Comparison of ENCODE assay signal across 1 cellular context in the genomic region with DNA sequence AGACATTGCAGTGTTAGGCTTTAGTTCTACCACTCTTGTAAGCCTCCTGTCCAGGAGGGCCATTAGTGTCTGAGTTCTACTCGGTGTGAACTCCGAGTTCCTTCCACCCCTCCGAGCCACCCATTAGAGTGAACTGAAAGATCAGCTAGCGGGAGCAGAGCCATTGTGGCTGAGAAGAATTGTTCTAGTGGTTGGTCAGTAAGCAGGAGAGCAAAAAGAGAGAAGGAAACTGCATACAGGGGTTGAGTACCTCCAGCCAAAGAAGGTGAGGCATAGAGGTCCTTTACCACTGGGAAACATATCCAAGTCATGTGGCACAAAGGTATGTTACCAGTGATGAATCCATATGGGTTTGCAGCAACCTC.
TF ChIP-seq lines count a peak whose summit lies in the region.

No MANE protein-coding gene starts in this region.

TF ChIP-seq in K562, 482 proteins besides CTCF, POLR2A, EP300 and RAD21 (continues in another document):
- TF ChIP-seq, protein P1, sequence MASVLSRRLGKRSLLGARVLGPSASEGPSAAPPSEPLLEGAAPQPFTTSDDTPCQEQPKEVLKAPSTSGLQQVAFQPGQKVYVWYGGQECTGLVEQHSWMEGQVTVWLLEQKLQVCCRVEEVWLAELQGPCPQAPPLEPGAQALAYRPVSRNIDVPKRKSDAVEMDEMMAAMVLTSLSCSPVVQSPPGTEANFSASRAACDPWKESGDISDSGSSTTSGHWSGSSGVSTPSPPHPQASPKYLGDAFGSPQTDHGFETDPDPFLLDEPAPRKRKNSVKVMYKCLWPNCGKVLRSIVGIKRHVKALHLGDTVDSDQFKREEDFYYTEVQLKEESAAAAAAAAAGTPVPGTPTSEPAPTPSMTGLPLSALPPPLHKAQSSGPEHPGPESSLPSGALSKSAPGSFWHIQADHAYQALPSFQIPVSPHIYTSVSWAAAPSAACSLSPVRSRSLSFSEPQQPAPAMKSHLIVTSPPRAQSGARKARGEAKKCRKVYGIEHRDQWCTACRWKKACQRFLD (CRISPR knock-in tag; IDR thresholded peaks at IDR 0.05), result 0 out of 2 replicates have a peak, but pooled peaks have one; percentile 61
- TF ChIP-seq PRMT5 (CRISPR knock-in tag; IDR thresholded peaks at IDR 0.05) (no peak), ZNF584 (CRISPR knock-in tag; IDR thresholded peaks at IDR 0.05; ENCODE audit: low read depth) (0 out of 2 replicates have a peak, but pooled peaks have one; percentile 0), CBFA2T2 (conservative IDR thresholded peaks at IDR 0.05) (no peak), NCOA1 (IDR thresholded peaks at IDR 0.05; ENCODE audit: low read depth) (no peak), ARID2 (IDR thresholded peaks at IDR 0.05) (no peak), ZNF644 (tag; IDR thresholded peaks at IDR 0.05; ENCODE audit: low read depth) (no peak; the same call in 1 of the 2 replicates), PTRF (tag; IDR thresholded peaks at IDR 0.05) (peak; percentile 51; the same call in 1 of the 2 replicates), ILK (tag; IDR thresholded peaks at IDR 0.05; ENCODE audit: borderline replicate concordance, low read depth) (no peak), POLR2AphosphoS5 (IDR thresholded peaks at IDR 0.05; ENCODE audit: control insufficient read depth, insufficient read depth, low read depth, low read length) (no peak), NR2C1 (IDR thresholded peaks at IDR 0.05) (no peak), NR2C1 (tag; IDR thresholded peaks at IDR 0.05) (peak; percentile 48; the same call in 1 of the 2 replicates)
- TF ChIP-seq, protein P2, sequence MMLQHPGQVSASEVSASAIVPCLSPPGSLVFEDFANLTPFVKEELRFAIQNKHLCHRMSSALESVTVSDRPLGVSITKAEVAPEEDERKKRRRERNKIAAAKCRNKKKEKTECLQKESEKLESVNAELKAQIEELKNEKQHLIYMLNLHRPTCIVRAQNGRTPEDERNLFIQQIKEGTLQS (IDR thresholded peaks at IDR 0.05), result no peak
- TF ChIP-seq, protein P2 (CRISPR knock-in tag; conservative IDR thresholded peaks at IDR 0.05), result no peak
- TF ChIP-seq, protein P3, sequence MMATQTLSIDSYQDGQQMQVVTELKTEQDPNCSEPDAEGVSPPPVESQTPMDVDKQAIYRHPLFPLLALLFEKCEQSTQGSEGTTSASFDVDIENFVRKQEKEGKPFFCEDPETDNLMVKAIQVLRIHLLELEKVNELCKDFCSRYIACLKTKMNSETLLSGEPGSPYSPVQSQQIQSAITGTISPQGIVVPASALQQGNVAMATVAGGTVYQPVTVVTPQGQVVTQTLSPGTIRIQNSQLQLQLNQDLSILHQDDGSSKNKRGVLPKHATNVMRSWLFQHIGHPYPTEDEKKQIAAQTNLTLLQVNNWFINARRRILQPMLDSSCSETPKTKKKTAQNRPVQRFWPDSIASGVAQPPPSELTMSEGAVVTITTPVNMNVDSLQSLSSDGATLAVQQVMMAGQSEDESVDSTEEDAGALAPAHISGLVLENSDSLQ (IDR thresholded peaks at IDR 0.05), result no peak
- TF ChIP-seq, protein P4, sequence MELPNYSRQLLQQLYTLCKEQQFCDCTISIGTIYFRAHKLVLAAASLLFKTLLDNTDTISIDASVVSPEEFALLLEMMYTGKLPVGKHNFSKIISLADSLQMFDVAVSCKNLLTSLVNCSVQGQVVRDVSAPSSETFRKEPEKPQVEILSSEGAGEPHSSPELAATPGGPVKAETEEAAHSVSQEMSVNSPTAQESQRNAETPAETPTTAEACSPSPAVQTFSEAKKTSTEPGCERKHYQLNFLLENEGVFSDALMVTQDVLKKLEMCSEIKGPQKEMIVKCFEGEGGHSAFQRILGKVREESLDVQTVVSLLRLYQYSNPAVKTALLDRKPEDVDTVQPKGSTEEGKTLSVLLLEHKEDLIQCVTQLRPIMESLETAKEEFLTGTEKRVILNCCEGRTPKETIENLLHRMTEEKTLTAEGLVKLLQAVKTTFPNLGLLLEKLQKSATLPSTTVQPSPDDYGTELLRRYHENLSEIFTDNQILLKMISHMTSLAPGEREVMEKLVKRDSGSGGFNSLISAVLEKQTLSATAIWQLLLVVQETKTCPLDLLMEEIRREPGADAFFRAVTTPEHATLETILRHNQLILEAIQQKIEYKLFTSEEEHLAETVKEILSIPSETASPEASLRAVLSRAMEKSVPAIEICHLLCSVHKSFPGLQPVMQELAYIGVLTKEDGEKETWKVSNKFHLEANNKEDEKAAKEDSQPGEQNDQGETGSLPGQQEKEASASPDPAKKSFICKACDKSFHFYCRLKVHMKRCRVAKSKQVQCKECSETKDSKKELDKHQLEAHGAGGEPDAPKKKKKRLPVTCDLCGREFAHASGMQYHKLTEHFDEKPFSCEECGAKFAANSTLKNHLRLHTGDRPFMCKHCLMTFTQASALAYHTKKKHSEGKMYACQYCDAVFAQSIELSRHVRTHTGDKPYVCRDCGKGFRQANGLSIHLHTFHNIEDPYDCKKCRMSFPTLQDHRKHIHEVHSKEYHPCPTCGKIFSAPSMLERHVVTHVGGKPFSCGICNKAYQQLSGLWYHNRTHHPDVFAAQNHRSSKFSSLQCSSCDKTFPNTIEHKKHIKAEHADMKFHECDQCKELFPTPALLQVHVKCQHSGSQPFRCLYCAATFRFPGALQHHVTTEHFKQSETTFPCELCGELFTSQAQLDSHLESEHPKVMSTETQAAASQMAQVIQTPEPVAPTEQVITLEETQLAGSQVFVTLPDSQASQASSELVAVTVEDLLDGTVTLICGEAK (IDR thresholded peaks at IDR 0.05), result no peak
- TF ChIP-seq, protein P4 (CRISPR knock-in tag; IDR thresholded peaks at IDR 0.05), result no peak
- TF ChIP-seq, protein P5, sequence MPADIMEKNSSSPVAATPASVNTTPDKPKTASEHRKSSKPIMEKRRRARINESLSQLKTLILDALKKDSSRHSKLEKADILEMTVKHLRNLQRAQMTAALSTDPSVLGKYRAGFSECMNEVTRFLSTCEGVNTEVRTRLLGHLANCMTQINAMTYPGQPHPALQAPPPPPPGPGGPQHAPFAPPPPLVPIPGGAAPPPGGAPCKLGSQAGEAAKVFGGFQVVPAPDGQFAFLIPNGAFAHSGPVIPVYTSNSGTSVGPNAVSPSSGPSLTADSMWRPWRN (IDR thresholded peaks at IDR 0.05; ENCODE audit: low read depth), result no peak
- TF ChIP-seq, protein P6, sequence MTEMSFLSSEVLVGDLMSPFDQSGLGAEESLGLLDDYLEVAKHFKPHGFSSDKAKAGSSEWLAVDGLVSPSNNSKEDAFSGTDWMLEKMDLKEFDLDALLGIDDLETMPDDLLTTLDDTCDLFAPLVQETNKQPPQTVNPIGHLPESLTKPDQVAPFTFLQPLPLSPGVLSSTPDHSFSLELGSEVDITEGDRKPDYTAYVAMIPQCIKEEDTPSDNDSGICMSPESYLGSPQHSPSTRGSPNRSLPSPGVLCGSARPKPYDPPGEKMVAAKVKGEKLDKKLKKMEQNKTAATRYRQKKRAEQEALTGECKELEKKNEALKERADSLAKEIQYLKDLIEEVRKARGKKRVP (CRISPR knock-in tag; IDR thresholded peaks at IDR 0.05), result peak; percentile 61
- TF ChIP-seq, protein P7, sequence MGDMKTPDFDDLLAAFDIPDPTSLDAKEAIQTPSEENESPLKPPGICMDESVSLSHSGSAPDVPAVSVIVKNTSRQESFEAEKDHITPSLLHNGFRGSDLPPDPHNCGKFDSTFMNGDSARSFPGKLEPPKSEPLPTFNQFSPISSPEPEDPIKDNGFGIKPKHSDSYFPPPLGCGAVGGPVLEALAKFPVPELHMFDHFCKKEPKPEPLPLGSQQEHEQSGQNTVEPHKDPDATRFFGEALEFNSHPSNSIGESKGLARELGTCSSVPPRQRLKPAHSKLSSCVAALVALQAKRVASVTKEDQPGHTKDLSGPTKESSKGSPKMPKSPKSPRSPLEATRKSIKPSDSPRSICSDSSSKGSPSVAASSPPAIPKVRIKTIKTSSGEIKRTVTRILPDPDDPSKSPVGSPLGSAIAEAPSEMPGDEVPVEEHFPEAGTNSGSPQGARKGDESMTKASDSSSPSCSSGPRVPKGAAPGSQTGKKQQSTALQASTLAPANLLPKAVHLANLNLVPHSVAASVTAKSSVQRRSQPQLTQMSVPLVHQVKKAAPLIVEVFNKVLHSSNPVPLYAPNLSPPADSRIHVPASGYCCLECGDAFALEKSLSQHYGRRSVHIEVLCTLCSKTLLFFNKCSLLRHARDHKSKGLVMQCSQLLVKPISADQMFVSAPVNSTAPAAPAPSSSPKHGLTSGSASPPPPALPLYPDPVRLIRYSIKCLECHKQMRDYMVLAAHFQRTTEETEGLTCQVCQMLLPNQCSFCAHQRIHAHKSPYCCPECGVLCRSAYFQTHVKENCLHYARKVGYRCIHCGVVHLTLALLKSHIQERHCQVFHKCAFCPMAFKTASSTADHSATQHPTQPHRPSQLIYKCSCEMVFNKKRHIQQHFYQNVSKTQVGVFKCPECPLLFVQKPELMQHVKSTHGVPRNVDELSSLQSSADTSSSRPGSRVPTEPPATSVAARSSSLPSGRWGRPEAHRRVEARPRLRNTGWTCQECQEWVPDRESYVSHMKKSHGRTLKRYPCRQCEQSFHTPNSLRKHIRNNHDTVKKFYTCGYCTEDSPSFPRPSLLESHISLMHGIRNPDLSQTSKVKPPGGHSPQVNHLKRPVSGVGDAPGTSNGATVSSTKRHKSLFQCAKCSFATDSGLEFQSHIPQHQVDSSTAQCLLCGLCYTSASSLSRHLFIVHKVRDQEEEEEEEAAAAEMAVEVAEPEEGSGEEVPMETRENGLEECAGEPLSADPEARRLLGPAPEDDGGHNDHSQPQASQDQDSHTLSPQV (IDR thresholded peaks at IDR 0.05), result peak; percentile 85
- TF ChIP-seq, protein P8, sequence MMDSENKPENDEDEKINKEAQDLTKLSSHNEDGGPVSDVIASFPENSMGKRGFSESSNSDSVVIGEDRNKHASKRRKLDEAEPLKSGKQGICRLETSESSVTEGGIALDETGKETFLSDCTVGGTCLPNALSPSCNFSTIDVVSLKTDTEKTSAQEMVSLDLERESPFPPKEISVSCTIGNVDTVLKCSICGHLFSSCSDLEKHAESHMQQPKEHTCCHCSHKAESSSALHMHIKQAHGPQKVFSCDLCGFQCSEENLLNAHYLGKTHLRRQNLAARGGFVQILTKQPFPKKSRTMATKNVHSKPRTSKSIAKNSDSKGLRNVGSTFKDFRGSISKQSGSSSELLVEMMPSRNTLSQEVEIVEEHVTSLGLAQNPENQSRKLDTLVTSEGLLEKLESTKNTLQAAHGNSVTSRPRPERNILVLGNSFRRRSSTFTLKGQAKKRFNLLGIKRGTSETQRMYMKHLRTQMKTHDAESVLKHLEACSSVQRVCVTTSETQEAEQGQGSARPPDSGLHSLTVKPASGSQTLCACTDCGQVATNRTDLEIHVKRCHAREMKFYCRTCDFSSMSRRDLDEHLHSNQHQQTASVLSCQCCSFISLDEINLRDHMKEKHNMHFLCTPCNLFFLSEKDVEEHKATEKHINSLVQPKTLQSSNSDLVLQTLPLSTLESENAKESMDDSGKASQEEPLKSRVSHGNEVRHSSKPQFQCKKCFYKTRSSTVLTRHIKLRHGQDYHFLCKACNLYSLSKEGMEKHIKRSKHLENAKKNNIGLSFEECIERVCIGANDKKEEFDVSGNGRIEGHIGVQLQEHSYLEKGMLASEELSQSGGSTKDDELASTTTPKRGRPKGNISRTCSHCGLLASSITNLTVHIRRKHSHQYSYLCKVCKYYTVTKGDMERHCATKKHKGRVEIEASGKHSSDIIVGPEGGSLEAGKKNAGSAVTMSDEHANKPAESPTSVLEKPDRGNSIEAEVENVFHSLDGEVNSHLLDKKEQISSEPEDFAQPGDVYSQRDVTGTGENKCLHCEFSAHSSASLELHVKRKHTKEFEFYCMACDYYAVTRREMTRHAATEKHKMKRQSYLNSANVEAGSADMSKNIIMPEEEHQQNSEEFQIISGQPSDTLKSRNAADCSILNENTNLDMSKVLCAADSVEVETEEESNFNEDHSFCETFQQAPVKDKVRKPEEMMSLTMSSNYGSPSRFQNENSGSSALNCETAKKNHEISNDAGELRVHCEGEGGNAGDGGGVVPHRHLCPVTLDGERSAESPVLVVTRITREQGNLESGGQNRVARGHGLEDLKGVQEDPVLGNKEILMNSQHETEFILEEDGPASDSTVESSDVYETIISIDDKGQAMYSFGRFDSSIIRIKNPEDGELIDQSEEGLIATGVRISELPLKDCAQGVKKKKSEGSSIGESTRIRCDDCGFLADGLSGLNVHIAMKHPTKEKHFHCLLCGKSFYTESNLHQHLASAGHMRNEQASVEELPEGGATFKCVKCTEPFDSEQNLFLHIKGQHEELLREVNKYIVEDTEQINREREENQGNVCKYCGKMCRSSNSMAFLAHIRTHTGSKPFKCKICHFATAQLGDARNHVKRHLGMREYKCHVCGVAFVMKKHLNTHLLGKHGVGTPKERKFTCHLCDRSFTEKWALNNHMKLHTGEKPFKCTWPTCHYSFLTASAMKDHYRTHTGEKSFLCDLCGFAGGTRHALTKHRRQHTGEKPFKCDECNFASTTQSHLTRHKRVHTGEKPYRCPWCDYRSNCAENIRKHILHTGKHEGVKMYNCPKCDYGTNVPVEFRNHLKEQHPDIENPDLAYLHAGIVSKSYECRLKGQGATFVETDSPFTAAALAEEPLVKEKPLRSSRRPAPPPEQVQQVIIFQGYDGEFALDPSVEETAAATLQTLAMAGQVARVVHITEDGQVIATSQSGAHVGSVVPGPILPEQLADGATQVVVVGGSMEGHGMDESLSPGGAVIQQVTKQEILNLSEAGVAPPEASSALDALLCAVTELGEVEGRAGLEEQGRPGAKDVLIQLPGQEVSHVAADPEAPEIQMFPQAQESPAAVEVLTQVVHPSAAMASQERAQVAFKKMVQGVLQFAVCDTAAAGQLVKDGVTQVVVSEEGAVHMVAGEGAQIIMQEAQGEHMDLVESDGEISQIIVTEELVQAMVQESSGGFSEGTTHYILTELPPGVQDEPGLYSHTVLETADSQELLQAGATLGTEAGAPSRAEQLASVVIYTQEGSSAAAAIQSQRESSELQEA (IDR thresholded peaks at IDR 0.05; ENCODE audit: low read depth), result no peak
